19 cellular contexts compared by ENCODE assay signal in genomic region chr3:37902674-37903073, GRCh38. TPM values are rescaled to one million over a fixed set of nuclear protein-coding genes. Genes with fewer than 3 reads are reported as not detected.
DNase-seq lines count a peak whose midpoint lies in the region; ATAC-seq and TF ChIP-seq lines count a peak whose summit lies in the region.
"Had no signal": no experiment of that assay in that cellular context is flagged by ENCODE, and none has a peak within 500 bp of the region (broad histone marks: within the 10 kb centered on the region; RNA-seq: fewer than 3 reads in every experiment).

No MANE protein-coding gene starts in this region.

- no peaks in the 10 kb centered on the region for H3K9me3 Mint-ChIP-seq in activated CD8-positive, alpha-beta memory T cell treated with anti-CD3 and anti-CD28 coated beads, Interleukin-2, amount 10 ng/mL, durations not matched to agents 7 days and 5 days (ENCODE audit: low read depth)
- H3K9me3 Mint-ChIP-seq in activated T-helper 1 cell treated with anti-CD3 and anti-CD28 coated beads, Interleukin-12 subunit alpha, Interleukin-12 subunit beta, Interleukin-2, Interleukin-4 antibody, amounts not matched to agents 30 ng/mL and 10 ng/mL and 1 ng/mL, durations not matched to agents 14 hours and 24 hours and 36 hours: no peaks in the 10 kb centered on the region
- H3K9me3 Mint-ChIP-seq in neural crest cell (no peaks in the 10 kb centered on the region), glutamatergic neuron (ENCODE audit: unreplicated experiment) (peaks cover 3% of the 10 kb centered on the region)
- H3K9me3 Mint-ChIP-seq: central memory CD8-positive, alpha-beta T cell had no signal

- H3K4me2 ChIP-seq in Loucy (ENCODE audit: low read depth, low read length, poor library complexity, severe bottlenecking): peak overlapping the region; percentile 35
- H3K4me2 ChIP-seq: BLaER1 had no signal

- peak overlapping the region; percentile 89 for H3K27ac Mint-ChIP-seq in activated CD8-positive, alpha-beta memory T cell treated with anti-CD3 and anti-CD28 coated beads, Interleukin-2, amount 10 ng/mL, durations not matched to agents 7 days and 5 days
- H3K27ac Mint-ChIP-seq in activated T-helper 1 cell treated with anti-CD3 and anti-CD28 coated beads, Interleukin-12 subunit alpha, Interleukin-12 subunit beta, Interleukin-2, Interleukin-4 antibody, amounts not matched to agents 30 ng/mL and 10 ng/mL and 1 ng/mL, durations not matched to agents 14 hours and 24 hours and 36 hours: peak overlapping the region; percentile 62
- peak overlapping the region; percentile 32 for H3K27ac Mint-ChIP-seq in neural crest cell (ENCODE audit: unreplicated experiment)
- H3K27ac Mint-ChIP-seq in glutamatergic neuron (ENCODE audit: unreplicated experiment): no peak overlapping the region

- peaks cover 3% of the 10 kb centered on the region for H3K27me3 Mint-ChIP-seq in activated CD8-positive, alpha-beta memory T cell treated with anti-CD3 and anti-CD28 coated beads, Interleukin-2, amount 10 ng/mL, durations not matched to agents 7 days and 5 days
- peaks cover 4% of the 10 kb centered on the region for H3K27me3 Mint-ChIP-seq in activated T-helper 1 cell treated with anti-CD3 and anti-CD28 coated beads, Interleukin-12 subunit alpha, Interleukin-12 subunit beta, Interleukin-2, Interleukin-4 antibody, amounts not matched to agents 30 ng/mL and 10 ng/mL and 1 ng/mL, durations not matched to agents 14 hours and 24 hours and 36 hours (ENCODE audit: insufficient read depth)
- no peaks in the 10 kb centered on the region for H3K27me3 Mint-ChIP-seq in neural crest cell (ENCODE audit: low read depth)
- H3K27me3 Mint-ChIP-seq in glutamatergic neuron (ENCODE audit: unreplicated experiment): peaks cover 3% of the 10 kb centered on the region

- H3K4me3 ChIP-seq in Loucy (ENCODE audit: low read length, poor library complexity, severe bottlenecking): no peak overlapping the region
- H3K4me3 ChIP-seq: ascending aorta, BLaER1, ovary, suprapubic skin had no signal

- TF ChIP-seq CTCF in Loucy (conservative IDR thresholded peaks at IDR 0.05; ENCODE audit: low read length) (peak; percentile 56), neural crest cell (conservative IDR thresholded peaks at IDR 0.05) (no peak), glutamatergic neuron (IDR thresholded peaks at IDR 0.05; ENCODE audit: partially characterized antibody, unreplicated experiment) (no peak)

- peak overlapping the region; percentile 12 for H3K9ac ChIP-seq in Loucy (ENCODE audit: low read depth, low read length, poor library complexity, severe bottlenecking)
- H3K9ac ChIP-seq: BLaER1 had no signal

- H3K9me3 ChIP-seq in Loucy (ENCODE audit: insufficient read depth, low read depth, low read length): no peaks in the 10 kb centered on the region
- H3K9me3 ChIP-seq: ascending aorta, BLaER1, ovary, suprapubic skin had no signal

- H3K27me3 ChIP-seq in Loucy (ENCODE audit: insufficient read depth, low read length, poor library complexity, severe bottlenecking): no peaks in the 10 kb centered on the region
- H3K27me3 ChIP-seq: ascending aorta, BLaER1, ovary, suprapubic skin had no signal

- intact Hi-C loops in activated T-helper 1 cell treated with anti-CD3 and anti-CD28 coated beads, Interleukin-12 subunit alpha, Interleukin-12 subunit beta, Interleukin-2, Interleukin-4 antibody, amounts not matched to agents 30 ng/mL and 10 ng/mL and 1 ng/mL, durations not matched to agents 14 hours and 24 hours and 36 hours (cut with micrococcal nuclease): no loop called here
- intact Hi-C loops in Right ventricle myocardium inferior (cut with DNase I): no loop called here

- peaks cover 12% of the 10 kb centered on the region for H3F3A ChIP-seq in Loucy (ENCODE audit: low read depth)

- H3K9me2 ChIP-seq in Loucy (replicated peaks; ENCODE audit: low read depth, low read length): no peaks in the 10 kb centered on the region

- no peak overlapping the region for H2AFZ ChIP-seq in Loucy (ENCODE audit: low read length)

- H3K4me1 Mint-ChIP-seq in activated CD8-positive, alpha-beta memory T cell treated with anti-CD3 and anti-CD28 coated beads, Interleukin-2, amount 10 ng/mL, durations not matched to agents 7 days and 5 days: peaks cover 83% of the 10 kb centered on the region
- H3K4me1 Mint-ChIP-seq in activated T-helper 1 cell treated with anti-CD3 and anti-CD28 coated beads, Interleukin-12 subunit alpha, Interleukin-12 subunit beta, Interleukin-2, Interleukin-4 antibody, amounts not matched to agents 30 ng/mL and 10 ng/mL and 1 ng/mL, durations not matched to agents 14 hours and 24 hours and 36 hours (ENCODE audit: low read depth): peaks cover 84% of the 10 kb centered on the region
- H3K4me1 Mint-ChIP-seq in neural crest cell (peaks cover 53% of the 10 kb centered on the region), glutamatergic neuron (ENCODE audit: low read depth, unreplicated experiment) (peaks cover 6% of the 10 kb centered on the region)

- peak overlapping the region; percentile 55 for H3K4me3 Mint-ChIP-seq in activated CD8-positive, alpha-beta memory T cell treated with anti-CD3 and anti-CD28 coated beads, Interleukin-2, amount 10 ng/mL, durations not matched to agents 7 days and 5 days
- peak overlapping the region; percentile 40 for H3K4me3 Mint-ChIP-seq in activated T-helper 1 cell treated with anti-CD3 and anti-CD28 coated beads, Interleukin-12 subunit alpha, Interleukin-12 subunit beta, Interleukin-2, Interleukin-4 antibody, amounts not matched to agents 30 ng/mL and 10 ng/mL and 1 ng/mL, durations not matched to agents 14 hours and 24 hours and 36 hours
- H3K4me3 Mint-ChIP-seq in neural crest cell (peak overlapping the region; percentile 16), glutamatergic neuron (ENCODE audit: unreplicated experiment) (no peak overlapping the region)
- H3K4me3 Mint-ChIP-seq: central memory CD8-positive, alpha-beta T cell had no signal

- no peaks in the 10 kb centered on the region for H3K36me3 ChIP-seq in Loucy (ENCODE audit: insufficient read depth, low read length)
- H3K36me3 ChIP-seq: ascending aorta, BLaER1, ovary, suprapubic skin had no signal

- H3K36me3 Mint-ChIP-seq in activated CD8-positive, alpha-beta memory T cell treated with anti-CD3 and anti-CD28 coated beads, Interleukin-2, amount 10 ng/mL, durations not matched to agents 7 days and 5 days: no peaks in the 10 kb centered on the region
- H3K36me3 Mint-ChIP-seq in activated T-helper 1 cell treated with anti-CD3 and anti-CD28 coated beads, Interleukin-12 subunit alpha, Interleukin-12 subunit beta, Interleukin-2, Interleukin-4 antibody, amounts not matched to agents 30 ng/mL and 10 ng/mL and 1 ng/mL, durations not matched to agents 14 hours and 24 hours and 36 hours (ENCODE audit: low read depth): no peaks in the 10 kb centered on the region
- H3K36me3 Mint-ChIP-seq in neural crest cell (ENCODE audit: low read depth): peaks cover 5% of the 10 kb centered on the region
- H3K36me3 Mint-ChIP-seq in glutamatergic neuron (ENCODE audit: unreplicated experiment): no peaks in the 10 kb centered on the region

- H4K20me1 ChIP-seq in Loucy (ENCODE audit: insufficient read depth, low read length, poor library complexity, severe bottlenecking): no peaks in the 10 kb centered on the region
- H4K20me1 ChIP-seq: BLaER1 had no signal

- CTCF ChIA-PET in activated CD8-positive, alpha-beta memory T cell treated with anti-CD3 and anti-CD28 coated beads, Interleukin-2, amount 10 ng/mL, durations not matched to agents 7 days and 5 days (lab: Charles Lee): interaction anchor here (0.6 to 4.8 kb wide), 8 partner anchors 8 to 94 kb away, joined by 3 to 27 read pairs (median 4); no protein-coding TSS in a partner anchor

- peak; percentile 51 for ATAC-seq in activated CD8-positive, alpha-beta memory T cell treated with anti-CD3 and anti-CD28 coated beads, Interleukin-2, amount 10 ng/mL, durations not matched to agents 7 days and 5 days
- ATAC-seq in Right ventricle myocardium inferior: no peak
- ATAC-seq: right cardiac atrium had no signal

- peaks cover 94% of the 10 kb centered on the region for H3K4me1 ChIP-seq in Loucy (ENCODE audit: insufficient read depth, low read length, poor library complexity, severe bottlenecking)

- DNase-seq in activated CD8-positive, alpha-beta memory T cell treated with anti-CD3 and anti-CD28 coated beads, Interleukin-2, amount 10 ng/mL, durations not matched to agents 7 days and 5 days: peak; percentile 78
- DNase-seq in activated CD8-positive, alpha-beta memory T cell treated with anti-CD3 and anti-CD28 coated beads, Interleukin-2, amount 50 U/mL, for 4 hours: no peak
- DNase-seq in activated T-helper 1 cell treated with anti-CD3 and anti-CD28 coated beads, Interleukin-12 subunit alpha, Interleukin-12 subunit beta, Interleukin-2, Interleukin-4 antibody, amounts not matched to agents 30 ng/mL and 10 ng/mL and 1 ng/mL, durations not matched to agents 14 hours and 24 hours and 36 hours (ENCODE audit: low spot score): no peak
- DNase-seq in neural crest cell (ENCODE audit: low read depth, low spot score): no peak
- no peak for DNase-seq in NCI-H1417 (lab: John Stamatoyannopoulos, UW)
- DNase-seq in Right ventricle myocardium inferior (ENCODE audit: missing footprints): no peak
- no peak for DNase-seq in glutamatergic neuron
- DNase-seq: activated gamma-delta T cell treated with Interleukin-2 at 50 U/mL for 16 hours; effector CD4-positive, alpha-beta T cell; EL; islet precursor cell; NCI-H1930; ovary; right cardiac atrium had no signal

- H3K79me2 ChIP-seq in Loucy (ENCODE audit: insufficient read depth, low read length): no peaks in the 10 kb centered on the region

RNA-seq across cellular contexts. Expression of gene CTDSPL, which starts 41.0 kb away (rescaled TPM):
- total RNA-seq in activated CD8-positive, alpha-beta memory T cell treated with anti-CD3 and anti-CD28 coated beads, Interleukin-2, amount 10 ng/mL, durations not matched to agents 7 days and 5 days: 1 to 10 TPM; 4.7 to 8.5 TPM
- 3.5 and 3.7 TPM in 2 replicates for total RNA-seq in activated T-helper 1 cell treated with anti-CD3 and anti-CD28 coated beads, Interleukin-12 subunit alpha, Interleukin-12 subunit beta, Interleukin-2, Interleukin-4 antibody, amounts not matched to agents 30 ng/mL and 10 ng/mL and 1 ng/mL, durations not matched to agents 14 hours and 24 hours and 36 hours
- total RNA-seq in neural crest cell (36.8 and 42.2 TPM in 2 replicates), Right ventricle myocardium inferior (47.3 TPM), glutamatergic neuron (ENCODE audit: unreplicated experiment) (6.6 TPM)
